In the genomic region with DNA sequence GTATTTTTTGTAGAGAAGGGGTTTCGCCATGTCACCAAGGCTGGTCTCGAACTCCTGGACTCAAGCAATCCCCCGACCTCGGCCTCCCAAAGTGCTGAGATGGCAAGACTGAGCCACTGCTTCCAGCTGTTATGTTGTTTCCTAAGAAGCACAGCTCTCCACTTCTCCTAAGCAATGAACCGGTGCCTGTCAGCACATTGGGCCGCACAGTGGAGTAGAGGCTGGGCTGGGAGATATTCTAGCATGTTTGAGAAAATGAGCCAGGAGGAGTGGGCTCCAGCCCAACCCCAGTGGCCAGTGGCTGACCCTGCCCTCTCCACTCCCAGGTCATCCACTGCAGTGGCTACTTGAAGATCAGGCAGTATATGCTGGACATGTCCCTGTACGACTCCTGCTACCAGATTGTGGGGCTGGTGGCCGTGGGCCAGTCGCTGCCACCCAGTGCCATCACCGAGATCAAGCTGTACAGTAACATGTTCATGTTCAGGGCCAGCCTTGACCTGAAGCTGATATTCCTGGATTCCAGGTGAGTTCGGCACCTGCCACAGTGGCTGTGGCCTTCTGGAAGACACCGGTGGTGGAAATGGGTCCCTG, we compare ENCODE assay signal across 1 cellular context.
TF ChIP-seq lines count a peak whose summit lies in the region.

No MANE protein-coding gene starts in this region.

TF ChIP-seq in endothelial cell of umbilical vein, 7 proteins besides CTCF, POLR2A, EP300 and RAD21 (continued from another document):
- TF ChIP-seq POLR2AphosphoS5 (IDR thresholded peaks at IDR 0.05; ENCODE audit: insufficient read depth, low read depth, low read length): no peak
- no peak for TF ChIP-seq FOS (IDR thresholded peaks at IDR 0.05; ENCODE audit: borderline replicate concordance, insufficient read depth, low read length)
- no peak for TF ChIP-seq EZH2 (IDR thresholded peaks at IDR 0.05; ENCODE audit: borderline replicate concordance, low read depth, low read length, severe bottlenecking)
